Comparison of ENCODE assay signal across 14 cellular contexts in genomic region chr7:42071372-42072261, GRCh38.
DNase-seq lines count a peak whose midpoint lies in the region; ATAC-seq and TF ChIP-seq lines count a peak whose summit lies in the region.
"Had no signal": no experiment of that assay in that cellular context is flagged by ENCODE, and none has a peak within 500 bp of the region (broad histone marks: within the 10 kb centered on the region; RNA-seq: fewer than 3 reads in every experiment).

No MANE protein-coding gene starts in this region.

- H3K36me3 Mint-ChIP-seq in natural killer cell treated with Interleukin-12 subunit alpha and Interleukin-12 subunit beta and Interleukin-15 and Interleukin-18, amount 100 ng/mL, for 72 hours: no peaks in the 10 kb centered on the region
- no peaks in the 10 kb centered on the region for H3K36me3 Mint-ChIP-seq in T-helper 17 cell (ENCODE audit: low read depth)
- H3K36me3 Mint-ChIP-seq: activated naive CD8-positive, alpha-beta T cell treated with anti-CD3 and anti-CD28 coated beads for 36 hours had no signal

- H3K9me3 ChIP-seq in T-helper 17 cell (ENCODE audit: control insufficient read depth, low read length, poor library complexity, severe bottlenecking): no peaks in the 10 kb centered on the region
- no peaks in the 10 kb centered on the region for H3K9me3 ChIP-seq in SJCRH30 (replicated peaks)

- peaks cover 5% of the 10 kb centered on the region; the same call in 1 of the 2 replicates for H3K36me3 ChIP-seq in SJCRH30

- H3K27ac Mint-ChIP-seq in natural killer cell treated with Interleukin-12 subunit alpha and Interleukin-12 subunit beta and Interleukin-15 and Interleukin-18, amount 100 ng/mL, for 72 hours: no peak overlapping the region
- no peak overlapping the region for H3K27ac Mint-ChIP-seq in T-helper 17 cell
- H3K27ac Mint-ChIP-seq: activated naive CD8-positive, alpha-beta T cell treated with anti-CD3 and anti-CD28 coated beads for 36 hours had no signal

- H3K27me3 Mint-ChIP-seq in natural killer cell treated with Interleukin-12 subunit alpha and Interleukin-12 subunit beta and Interleukin-15 and Interleukin-18, amount 100 ng/mL, for 72 hours: peaks cover 0 to 5% of the 10 kb centered on the region in 2 donors
- H3K27me3 Mint-ChIP-seq in T-helper 17 cell: peaks cover 12% of the 10 kb centered on the region

- no peak overlapping the region for H3K4me3 ChIP-seq in fibroblast of mammary gland (ENCODE audit: control insufficient read depth, low read depth, low read length)
- H3K4me3 ChIP-seq in SJCRH30: no peak overlapping the region

- H3K4me1 ChIP-seq in SJCRH30: no peaks in the 10 kb centered on the region

- H3K9me3 Mint-ChIP-seq in natural killer cell treated with Interleukin-12 subunit alpha and Interleukin-12 subunit beta and Interleukin-15 and Interleukin-18, amount 100 ng/mL, for 72 hours: no peaks in the 10 kb centered on the region
- H3K9me3 Mint-ChIP-seq: activated naive CD8-positive, alpha-beta T cell treated with anti-CD3 and anti-CD28 coated beads for 36 hours had no signal

- TF ChIP-seq CTCF in GM12873 (IDR thresholded peaks at IDR 0.05; ENCODE audit: insufficient read depth, low read depth, low read length, missing control alignments) (peak; percentile 13), fibroblast of mammary gland (conservative IDR thresholded peaks at IDR 0.05; ENCODE audit: control insufficient read depth, insufficient read depth, low read depth, low read length) (peak; percentile 42)

- no peaks in the 10 kb centered on the region for H3K4me1 Mint-ChIP-seq in natural killer cell treated with Interleukin-12 subunit alpha and Interleukin-12 subunit beta and Interleukin-15 and Interleukin-18, amount 100 ng/mL, for 72 hours (ENCODE audit: low read depth in 2 of 2)
- H3K4me1 Mint-ChIP-seq in T-helper 17 cell: no peaks in the 10 kb centered on the region
- H3K4me1 Mint-ChIP-seq: activated naive CD8-positive, alpha-beta T cell treated with anti-CD3 and anti-CD28 coated beads for 36 hours had no signal

- no peaks in the 10 kb centered on the region for H3K27me3 ChIP-seq in SJCRH30

- no peak overlapping the region for H3K4me3 Mint-ChIP-seq in natural killer cell treated with Interleukin-12 subunit alpha and Interleukin-12 subunit beta and Interleukin-15 and Interleukin-18, amount 100 ng/mL, for 72 hours
- no peak overlapping the region for H3K4me3 Mint-ChIP-seq in T-helper 17 cell
- H3K4me3 Mint-ChIP-seq: activated naive CD8-positive, alpha-beta T cell treated with anti-CD3 and anti-CD28 coated beads for 36 hours had no signal

- ATAC-seq in HG03025 (IDR thresholded peaks at IDR 0.05; ENCODE audit: low FRiP score, unreplicated experiment) (no peak), T-helper 17 cell (no peak)
- ATAC-seq in natural killer cell treated with Interleukin-12 subunit alpha and Interleukin-12 subunit beta and Interleukin-15 and Interleukin-18, amount 100 ng/mL, for 72 hours: no peak

- in situ Hi-C loops in SK-MEL-5 (cut with HindIII; ENCODE audit: low pct_unique_long_range_greater_than_20kb, low sequenced_read_pairs): no loop called here

- peak; percentile 53 for DNase-seq in SK-MEL-5 (ENCODE audit: low read depth, low spot score)
- DNase-seq in fibroblast of mammary gland (ENCODE audit: low read depth): peak; percentile 91
- DNase-seq in putamen (ENCODE audit: low spot score): peak; percentile 57
- DNase-seq in natural killer cell treated with Interleukin-12 subunit alpha and Interleukin-12 subunit beta and Interleukin-15 and Interleukin-18, amount 100 ng/mL, for 72 hours (ENCODE audit: low spot score): no peak
- DNase-seq in T-helper 17 cell: no peak
- DNase-seq in SJCRH30: no peak
- DNase-seq: activated CD4-positive, alpha-beta T cell treated with anti-CD3 and anti-CD28 coated beads for 4 hours; activated naive CD8-positive, alpha-beta T cell treated with anti-CD3 and anti-CD28 coated beads for 36 hours; Calu3; NCI-H2171 treated with DMSO at 0.1 percent for 48 hours; small intestine; stimulated activated CD8-positive, alpha-beta memory T cell treated with anti-CD3 and anti-CD28 coated beads, Interleukin-4, amount 100 ng/mL, for 48 hours had no signal

- H3K27ac ChIP-seq in SJCRH30: no peak overlapping the region

Comparison
In these comparisons a context has a peak if more than half of its experiments do, and no peak if none do; other contexts are left out.
1. DNase-seq: peak in SK-MEL-5 (single experiment), fibroblast of mammary gland (single experiment) and putamen (single experiment); none in natural killer cell treated with Interleukin-12 subunit alpha and Interleukin-12 subunit beta and Interleukin-15 and Interleukin-18, amount 100 ng/mL, for 72 hours (single experiment), T-helper 17 cell (0 of 3) and SJCRH30 (0 of 2).